In genomic region chrX:154490414-154491083, GRCh38 we compare ENCODE assay signal across 2 cellular contexts.
TF ChIP-seq lines count a peak whose summit lies in the region.

Gene SLC10A3 (minus strand): TSS chrX:154490629. CDS start chrX:154488940, 1,689 bp downstream.

TF ChIP-seq in IMR-90, 13 proteins besides CTCF, POLR2A, EP300 and RAD21:
- TF ChIP-seq FOS (IDR thresholded peaks at IDR 0.05; ENCODE audit: low read depth, low read length) = no peak
- TF ChIP-seq CHD1 (IDR thresholded peaks at IDR 0.05; ENCODE audit: low read depth, low read length) = no peak
- 0 out of 2 replicates have a peak, but pooled peaks have one; percentile 35 for TF ChIP-seq MAZ (IDR thresholded peaks at IDR 0.05; ENCODE audit: borderline replicate concordance, low read depth, low read length)
- no peak for TF ChIP-seq MAFK (IDR thresholded peaks at IDR 0.05; ENCODE audit: low read depth, low read length)
- TF ChIP-seq MXI1 (IDR thresholded peaks at IDR 0.05; ENCODE audit: borderline replicate concordance, low read depth, low read length) = no peak

TF ChIP-seq in endothelial cell of umbilical vein, 7 proteins besides CTCF, POLR2A, EP300 and RAD21:
- TF ChIP-seq FOS (IDR thresholded peaks at IDR 0.05; ENCODE audit: borderline replicate concordance, insufficient read depth, low read length) = no peak
- peak; percentile 44 for TF ChIP-seq POLR2AphosphoS5 (IDR thresholded peaks at IDR 0.05; ENCODE audit: insufficient read depth, low read depth, low read length)
- TF ChIP-seq GATA2 (IDR thresholded peaks at IDR 0.05; ENCODE audit: insufficient read depth, insufficient read length, low read depth, low read length) = no peak
- no peak for TF ChIP-seq MAX (IDR thresholded peaks at IDR 0.05; ENCODE audit: insufficient read depth, insufficient read length)
- no peak for TF ChIP-seq JUN (IDR thresholded peaks at IDR 0.05; ENCODE audit: borderline replicate concordance, insufficient read depth, insufficient read length, low read depth)
- TF ChIP-seq EZH2 (IDR thresholded peaks at IDR 0.05; ENCODE audit: borderline replicate concordance, low read depth, low read length, severe bottlenecking) = no peak
- TF ChIP-seq MYC (IDR thresholded peaks at IDR 0.05; ENCODE audit: low read depth, low read length) = no peak
